In the genomic region with DNA sequence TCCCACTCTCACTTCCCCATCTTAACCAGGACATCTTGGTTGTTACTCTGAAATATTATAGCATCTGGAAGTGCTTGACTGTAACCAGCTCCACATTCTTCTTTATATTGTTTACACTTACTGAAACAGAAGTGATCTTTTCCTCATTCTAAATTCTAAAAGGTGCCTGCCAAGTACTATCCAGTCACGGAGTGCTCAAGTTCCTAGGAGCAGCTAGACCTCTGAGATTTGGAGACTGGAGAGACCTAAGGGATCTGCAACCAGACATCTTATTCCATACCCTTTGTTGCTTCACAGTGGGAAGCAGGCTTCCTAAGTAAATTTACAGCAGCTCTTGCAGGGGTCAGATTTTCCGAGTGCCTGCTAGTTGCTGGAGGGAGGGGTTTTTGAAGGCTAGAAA, we compare ENCODE assay signal across 13 cellular contexts.
DNase-seq lines count a peak whose midpoint lies in the region; ATAC-seq, FAIRE-seq and TF ChIP-seq lines count a peak whose summit lies in the region.
"Had no signal": no experiment of that assay in that cellular context is flagged by ENCODE, and none has a peak within 500 bp of the region (broad histone marks: within the 10 kb centered on the region; RNA-seq: fewer than 3 reads in every experiment).

No MANE protein-coding gene starts in this region.

- no TSS peak for BruUV-seq in Caco-2 (replicated peaks; lab: Mats Ljungman, UMichigan)
- no TSS peak for BruUV-seq in Panc1 (replicated peaks; lab: Mats Ljungman, UMichigan)

- FAIRE-seq in kidney (lab: Jason Lieb, UNC) = no peak

- no peaks in the 10 kb centered on the region for H3K9me3 Mint-ChIP-seq in Caco-2 (ENCODE audit: unreplicated experiment)
- H3K9me3 Mint-ChIP-seq in nephron progenitor cell = peaks cover 4% of the 10 kb centered on the region
- no peaks in the 10 kb centered on the region for H3K9me3 Mint-ChIP-seq in activated naive CD4-positive, alpha-beta T cell treated with anti-CD3 and anti-CD28 coated beads for 36 hours
- H3K9me3 Mint-ChIP-seq: memory B cell had no signal

- H3K4me3 Mint-ChIP-seq in Caco-2 (ENCODE audit: unreplicated experiment) = no peak overlapping the region
- H3K4me3 Mint-ChIP-seq in nephron progenitor cell = peak overlapping the region; percentile 10
- H3K4me3 Mint-ChIP-seq in activated naive CD4-positive, alpha-beta T cell treated with anti-CD3 and anti-CD28 coated beads for 36 hours = no peak overlapping the region
- H3K4me3 Mint-ChIP-seq: activated CD8-positive, alpha-beta memory T cell treated with anti-CD3 and anti-CD28 coated beads, Interleukin-2, amount 10 ng/mL, durations not matched to agents 7 days and 5 days; memory B cell had no signal

- no peak overlapping the region for H3K4me3 ChIP-seq in Caco-2 (ENCODE audit: low read depth, low read length)
- no peak overlapping the region for H3K4me3 ChIP-seq in Panc1 (ENCODE audit: low read depth in 2 of 2, low read length in 2 of 2)
- peak overlapping the region; percentile 26 for H3K4me3 ChIP-seq in fibroblast of the aortic adventitia (ENCODE audit: low read depth, low read length)
- H3K4me3 ChIP-seq in kidney (ENCODE audit: low read length in 2 of 2) = peak overlapping the region in 1 of 2 donors; percentile 29
- H3K4me3 ChIP-seq in HAP-1 = no peak overlapping the region
- H3K4me3 ChIP-seq: coronary artery had no signal

- no peak for TF ChIP-seq CTCF in Caco-2 (IDR thresholded peaks at IDR 0.05; ENCODE audit: insufficient read depth in 1 of 2, low read depth in 1 of 2, low read length in 1 of 2, severe bottlenecking in 1 of 2, unreplicated experiment in 1 of 2)
- TF ChIP-seq CTCF in Panc1 (IDR thresholded peaks at IDR 0.05) = no peak
- no peak for TF ChIP-seq CTCF in fibroblast of the aortic adventitia (IDR thresholded peaks at IDR 0.05; ENCODE audit: insufficient read depth, low read length)
- TF ChIP-seq CTCF in nephron progenitor cell (IDR thresholded peaks at IDR 0.05) = no peak
- TF ChIP-seq CTCF in kidney (IDR thresholded peaks at IDR 0.05; ENCODE audit: borderline replicate concordance, extremely low read depth, insufficient read depth) = no peak

- no peaks in the 10 kb centered on the region for H3K9me3 ChIP-seq in Caco-2
- H3K9me3 ChIP-seq in Panc1 (ENCODE audit: control insufficient read depth, insufficient read depth, low read depth, low read length) = no peaks in the 10 kb centered on the region
- no peaks in the 10 kb centered on the region for H3K9me3 ChIP-seq in kidney (ENCODE audit: control insufficient read depth in 1 of 2, low read length in 2 of 2)
- no peaks in the 10 kb centered on the region; the same call in 1 of the 2 replicates for H3K9me3 ChIP-seq in HAP-1

- H3K27ac ChIP-seq in Panc1 (ENCODE audit: low read length) (peak overlapping the region; percentile 54), kidney (ENCODE audit: low read depth in 2 of 2, low read length in 2 of 2) (peak overlapping the region in 1 of 2 donors; percentile 84)

- H3K36me3 Mint-ChIP-seq in Caco-2 (ENCODE audit: insufficient read depth, unreplicated experiment) (peaks cover 4% of the 10 kb centered on the region), nephron progenitor cell (ENCODE audit: low read depth) (peaks cover 5% of the 10 kb centered on the region)
- no peaks in the 10 kb centered on the region for H3K36me3 Mint-ChIP-seq in activated naive CD4-positive, alpha-beta T cell treated with anti-CD3 and anti-CD28 coated beads for 36 hours (ENCODE audit: low read depth)
- H3K36me3 Mint-ChIP-seq: activated CD8-positive, alpha-beta memory T cell treated with anti-CD3 and anti-CD28 coated beads, Interleukin-2, amount 10 ng/mL, durations not matched to agents 7 days and 5 days had no signal

- intact Hi-C loops in Caco-2 (cut with micrococcal nuclease; ENCODE audit: unreplicated experiment) (no loop called here), Panc1 (cut with micrococcal nuclease; ENCODE audit: unreplicated experiment) (no loop called here), kidney (cut with DNase I) (no loop called here)
- intact Hi-C loops in activated naive CD4-positive, alpha-beta T cell treated with anti-CD3 and anti-CD28 coated beads for 36 hours (cut with micrococcal nuclease) = no loop called here

- in situ Hi-C loops in Panc1 (cut with HindIII; ENCODE audit: low pct_unique_long_range_greater_than_20kb, low sequenced_read_pairs) (no loop called here), HAP-1 (cut with MboI; ENCODE audit: low sequenced_read_pairs) (no loop called here)

- CTCF ChIA-PET in Caco-2 (lab: Charles Lee) (no interaction called here), Panc1 (lab: Charles Lee) (no interaction called here)
- CTCF ChIA-PET in activated naive CD4-positive, alpha-beta T cell treated with anti-CD3 and anti-CD28 coated beads for 36 hours (lab: Charles Lee) = no interaction called here

- no peak for DNase-seq in Caco-2
- DNase-seq in Panc1 (ENCODE audit: low read depth, low spot score) = no peak
- peak; percentile 62 for DNase-seq in fibroblast of the aortic adventitia (ENCODE audit: low read depth)
- no peak for DNase-seq in nephron progenitor cell
- DNase-seq in kidney = no peak
- DNase-seq in HAP-1 (ENCODE audit: low spot score in 2 of 2) = no peak
- no peak for DNase-seq in activated naive CD4-positive, alpha-beta T cell treated with anti-CD3 and anti-CD28 coated beads for 36 hours
- DNase-seq: activated CD8-positive, alpha-beta memory T cell treated with anti-CD3 and anti-CD28 coated beads, Interleukin-2, amount 10 ng/mL, durations not matched to agents 7 days and 5 days; MM.1S; SHP77 had no signal

- H3K27ac Mint-ChIP-seq in Caco-2 (ENCODE audit: unreplicated experiment) = peak overlapping the region; percentile 24
- peak overlapping the region; percentile 91 for H3K27ac Mint-ChIP-seq in nephron progenitor cell
- no peak overlapping the region for H3K27ac Mint-ChIP-seq in activated naive CD4-positive, alpha-beta T cell treated with anti-CD3 and anti-CD28 coated beads for 36 hours
- H3K27ac Mint-ChIP-seq: activated CD8-positive, alpha-beta memory T cell treated with anti-CD3 and anti-CD28 coated beads, Interleukin-2, amount 10 ng/mL, durations not matched to agents 7 days and 5 days; memory B cell had no signal

- H3K4me1 ChIP-seq in Caco-2 = 0 out of 2 replicates have a peak, but pooled peaks cover 6% of the 10 kb centered on the region
- peaks cover 8% of the 10 kb centered on the region for H3K4me1 ChIP-seq in Panc1 (ENCODE audit: control insufficient read depth, insufficient read depth, low read length)
- peaks cover 0 to 8% of the 10 kb centered on the region in 2 donors for H3K4me1 ChIP-seq in kidney (ENCODE audit: control insufficient read depth in 1 of 2, insufficient read depth in 1 of 2, low read depth in 1 of 2, low read length in 2 of 2)
- H3K4me1 ChIP-seq in HAP-1 = no peaks in the 10 kb centered on the region; the same call in 1 of the 2 replicates

- H3K27me3 ChIP-seq in Caco-2 (replicated peaks; ENCODE audit: control insufficient read depth, insufficient read depth, low read length) (no peaks in the 10 kb centered on the region), Panc1 (ENCODE audit: control insufficient read depth, insufficient read depth, low read length) (no peaks in the 10 kb centered on the region), HAP-1 (ENCODE audit: low read depth) (no peaks in the 10 kb centered on the region)

- no peak overlapping the region for H3K9ac ChIP-seq in kidney (ENCODE audit: low read length in 2 of 2)

- POLR2A ChIA-PET in Caco-2 (lab: Charles Lee) (no interaction called here), Panc1 (lab: Charles Lee) (no interaction called here)

- no peak for ATAC-seq in Panc1
- no peak for ATAC-seq in GM19395 (IDR thresholded peaks at IDR 0.05; ENCODE audit: unreplicated experiment)
- ATAC-seq: activated CD8-positive, alpha-beta memory T cell treated with anti-CD3 and anti-CD28 coated beads, Interleukin-2, amount 10 ng/mL, durations not matched to agents 7 days and 5 days had no signal

- H3K4me1 Mint-ChIP-seq in Caco-2 (ENCODE audit: low read depth, unreplicated experiment) = peaks cover 16% of the 10 kb centered on the region
- H3K4me1 Mint-ChIP-seq in nephron progenitor cell = peaks cover 36% of the 10 kb centered on the region
- no peaks in the 10 kb centered on the region for H3K4me1 Mint-ChIP-seq in activated naive CD4-positive, alpha-beta T cell treated with anti-CD3 and anti-CD28 coated beads for 36 hours (ENCODE audit: low read depth)
- H3K4me1 Mint-ChIP-seq: activated CD8-positive, alpha-beta memory T cell treated with anti-CD3 and anti-CD28 coated beads, Interleukin-2, amount 10 ng/mL, durations not matched to agents 7 days and 5 days; memory B cell had no signal

- H3K36me3 ChIP-seq in Caco-2 (ENCODE audit: control insufficient read depth, insufficient read depth, low read length) (no peaks in the 10 kb centered on the region), Panc1 (ENCODE audit: control insufficient read depth, insufficient read depth, low read length) (no peaks in the 10 kb centered on the region), kidney (ENCODE audit: control insufficient read depth in 1 of 2, insufficient read depth in 2 of 2, low read length in 2 of 2) (no peaks in the 10 kb centered on the region), HAP-1 (replicated peaks) (no peaks in the 10 kb centered on the region)

- H3K27me3 Mint-ChIP-seq in Caco-2 (ENCODE audit: insufficient read depth, unreplicated experiment) = no peaks in the 10 kb centered on the region
- peaks cover 2% of the 10 kb centered on the region for H3K27me3 Mint-ChIP-seq in nephron progenitor cell (ENCODE audit: low read depth, poor library complexity)
- H3K27me3 Mint-ChIP-seq in activated naive CD4-positive, alpha-beta T cell treated with anti-CD3 and anti-CD28 coated beads for 36 hours (ENCODE audit: low read depth) = no peaks in the 10 kb centered on the region
- H3K27me3 Mint-ChIP-seq: activated CD8-positive, alpha-beta memory T cell treated with anti-CD3 and anti-CD28 coated beads, Interleukin-2, amount 10 ng/mL, durations not matched to agents 7 days and 5 days; memory B cell had no signal
